In the genomic region with DNA sequence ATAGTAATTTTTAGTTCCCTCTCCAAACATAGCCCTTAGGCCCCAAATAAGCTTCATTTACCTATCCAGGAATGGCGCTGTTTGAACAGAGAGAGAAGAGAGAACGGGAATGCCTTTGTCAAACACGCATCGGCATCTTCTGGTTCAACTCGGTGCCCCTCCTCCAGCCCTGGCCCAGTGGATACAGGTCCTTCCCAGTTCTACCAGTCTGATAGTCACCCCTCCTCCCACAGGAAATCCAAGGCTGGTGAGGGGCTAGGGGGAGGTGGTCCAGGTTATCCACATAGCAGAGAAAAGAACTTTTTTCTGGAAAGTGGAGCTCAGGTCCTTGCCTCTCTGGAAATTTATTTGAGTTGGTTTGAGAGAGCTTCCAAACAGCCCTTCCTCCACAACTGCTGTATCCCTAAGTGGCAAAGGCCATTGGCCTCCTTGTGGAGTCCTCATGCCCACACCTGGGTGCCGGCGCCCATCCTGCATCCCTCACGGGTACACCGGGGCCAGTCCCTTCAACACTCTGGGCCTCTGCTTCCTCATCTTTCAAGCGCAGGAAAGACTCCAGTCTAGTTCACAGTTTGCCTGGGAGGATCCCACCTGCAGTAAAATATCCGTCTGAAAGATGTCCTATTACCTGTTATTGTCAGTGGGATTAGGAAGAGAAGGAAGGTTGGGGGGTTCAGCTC, we compare ENCODE assay signal across 26 cellular contexts.
"Had no signal": no experiment of that assay in that cellular context is flagged by ENCODE, and none has a peak within 500 bp of the region (broad histone marks: within the 10 kb centered on the region; RNA-seq: fewer than 3 reads in every experiment).

No MANE protein-coding gene starts in this region.

- H3K27ac Mint-ChIP-seq: T-helper 1 cell treated with Interleukin-12 subunit alpha and Interleukin-12 subunit beta and Interleukin-4 antibody, amounts not matched to agents 30 μg/mL and 1 μg/mL, for 36 hours; WTC11 had no signal

- H3K27ac ChIP-seq: ascending aorta, body of pancreas, Peyer's patch, RWPE1, SJSA1 had no signal

- H3K4me3 Mint-ChIP-seq: T-helper 1 cell treated with Interleukin-12 subunit alpha and Interleukin-12 subunit beta and Interleukin-4 antibody, amounts not matched to agents 30 μg/mL and 1 μg/mL, for 36 hours; WTC11 had no signal

- H3K27me3 ChIP-seq: ascending aorta, body of pancreas, MG63, Peyer's patch, SJSA1 had no signal

- DNase-seq: activated CD4-positive, alpha-beta T cell treated with anti-CD3 and anti-CD28 coated beads for 48 hours; activated CD4-positive, alpha-beta T cell treated with anti-CD3 and anti-CD28 coated beads, Interleukin-2, amount 50 U/mL, for 4 hours; activated CD4-positive, CD25-positive, alpha-beta regulatory T cell treated with anti-CD3 and anti-CD28 coated beads, Interleukin-2, amount 50 U/mL, for 72 hours; activated CD8-positive, alpha-beta memory T cell treated with anti-CD3 and anti-CD28 coated beads, Interleukin-2, amount 50 U/mL, for 4 hours; activated gamma-delta T cell; activated naive CD4-positive, alpha-beta T cell treated with anti-CD3 and anti-CD28 coated beads, Interleukin-2, amount 50 U/mL, for 16 hours; activated T-cell treated with anti-CD3 and anti-CD28 coated beads, Interleukin-2, amount 50 U/mL, for 1 hour; amniotic stem cell; body of pancreas; central memory CD4-positive, alpha-beta T cell; MG63; MV-4-11; NCI-H1092 treated with DMSO at 0.1 percent for 48 hours; NCI-H1417 treated with DMSO at 0.1 percent for 48 hours; NCI-H1694; NCI-H2029; NCI-H446; NCI-H524; SHP77; T-helper 9 cell had no signal

- ATAC-seq: body of pancreas, WTC11 had no signal
